In the genomic region with DNA sequence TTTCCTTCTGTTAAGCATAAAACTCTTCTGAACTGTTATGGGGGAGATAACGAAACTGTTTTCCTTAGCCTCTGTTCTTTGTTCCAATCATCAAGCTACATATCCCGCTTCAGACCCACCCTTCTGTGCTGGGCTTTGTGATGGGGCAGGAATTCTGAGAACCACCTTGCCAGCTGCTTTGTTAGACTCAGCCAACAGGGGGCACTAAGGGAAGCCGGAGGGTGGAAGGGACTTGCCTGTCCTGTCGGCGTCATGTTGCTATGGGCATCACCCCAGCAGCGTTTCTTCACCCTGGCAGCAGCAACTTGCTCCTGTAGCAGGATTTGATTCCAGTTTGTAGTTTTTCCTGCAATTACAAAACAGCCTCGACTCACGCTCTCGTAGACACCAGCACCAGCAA, we compare ENCODE assay signal across 8 cellular contexts.
DNase-seq lines count a peak whose midpoint lies in the region; TF ChIP-seq lines count a peak whose summit lies in the region.

No MANE protein-coding gene starts in this region.

- H3K36me3 Mint-ChIP-seq in nephron progenitor cell (ENCODE audit: low read depth), result no peaks in the 10 kb centered on the region

- H3K27ac ChIP-seq in mammary epithelial cell (ENCODE audit: insufficient read depth, low read depth, low read length), result no peak overlapping the region

- intact Hi-C loops in mammary epithelial cell (cut with micrococcal nuclease), result no loop called here

- no peaks in the 10 kb centered on the region for H3K36me3 ChIP-seq in mammary epithelial cell (ENCODE audit: insufficient read depth, low read length)

- H3K27me3 Mint-ChIP-seq in nephron progenitor cell (ENCODE audit: low read depth, poor library complexity), result no peaks in the 10 kb centered on the region

- peaks cover 5% of the 10 kb centered on the region for H3K27me3 ChIP-seq in mammary epithelial cell (ENCODE audit: insufficient read depth, low read length)

- TF ChIP-seq CTCF in mammary epithelial cell (conservative IDR thresholded peaks at IDR 0.05 in 1 of 2, IDR thresholded peaks at IDR 0.05 in 1 of 2; ENCODE audit: extremely low read depth in 1 of 2, insufficient read depth in 1 of 2, low read depth in 1 of 2, low read length in 2 of 2), result peak; percentile 71 to 77
- TF ChIP-seq CTCF in nephron progenitor cell (IDR thresholded peaks at IDR 0.05), result peak; percentile 44

- in situ Hi-C loops in mammary epithelial cell (cut with MboI; ENCODE audit: low sequenced_read_pairs in 2 of 2), result no loop called here

- WGBS in mammary epithelial cell (ENCODE audit: low coverage, missing lambda C conversion rate), result 25% methylated on average over 7 of the region's 9 CpGs

- peak overlapping the region; percentile 37 for H3K4me2 ChIP-seq in mammary epithelial cell (ENCODE audit: insufficient read depth, low read depth, low read length)

- no peak overlapping the region for H3K4me3 ChIP-seq in mammary epithelial cell (replicated peaks in 1 of 3; ENCODE audit: insufficient read depth in 1 of 3, low read depth in 2 of 3, low read length in 3 of 3)

- H4K20me1 ChIP-seq in mammary epithelial cell (ENCODE audit: insufficient read depth, low read length), result no peaks in the 10 kb centered on the region

- no TSS peak for BruUV-seq in mammary epithelial cell (replicated peaks; lab: Mats Ljungman, UMichigan)

- H3K4me1 Mint-ChIP-seq in nephron progenitor cell, result peaks cover 10% of the 10 kb centered on the region

- dilution Hi-C loops in mammary epithelial cell (cut with HindIII; ENCODE audit: low sequenced_read_pairs), result no loop called here

- no peaks in the 10 kb centered on the region for H3K9me3 Mint-ChIP-seq in nephron progenitor cell

- no peaks in the 10 kb centered on the region for H3K9me3 ChIP-seq in mammary epithelial cell (replicated peaks; ENCODE audit: insufficient read depth, low read length)

- H3K79me2 ChIP-seq in mammary epithelial cell (ENCODE audit: insufficient read depth, low read length), result no peaks in the 10 kb centered on the region

- no peak overlapping the region for H3K27ac Mint-ChIP-seq in nephron progenitor cell

- H2AFZ ChIP-seq in mammary epithelial cell (ENCODE audit: low read depth, low read length), result no peak overlapping the region

- H3K4me3 Mint-ChIP-seq in nephron progenitor cell, result peak overlapping the region; percentile 54

- no peak overlapping the region for H3K9ac ChIP-seq in mammary epithelial cell (ENCODE audit: insufficient read depth, low read length)

- DNase-seq in NCI-H2196 (lab: John Stamatoyannopoulos, UW; ENCODE audit: unreplicated experiment), result peak; percentile 22
- no peak for DNase-seq in NCI-H2196 treated with DMSO at 0.1 percent for 48 hours (lab: John Stamatoyannopoulos, UW; ENCODE audit: unreplicated experiment)
- DNase-seq in H4 (ENCODE audit: low spot score), result peak; percentile 58
- peak; percentile 75 for DNase-seq in NCI-H146 treated with DMSO at 0.1 percent for 48 hours (lab: John Stamatoyannopoulos, UW; ENCODE audit: unreplicated experiment)
- peak; percentile 31 for DNase-seq in mammary epithelial cell
- DNase-seq in nephron progenitor cell, result peak; percentile 51
- DNase-seq in T-helper 1 cell, result no peak
- DNase-seq in NCI-H187 (lab: John Stamatoyannopoulos, UW), result no peak

- CTCF ChIA-PET in mammary epithelial cell (lab: Charles Lee; ENCODE audit: low non-redundant PET), result no interaction called here

- H3K4me1 ChIP-seq in mammary epithelial cell (ENCODE audit: insufficient read depth, low read length), result no peaks in the 10 kb centered on the region

Comparison
In these comparisons a context has a peak if more than half of its experiments do, and no peak if none do; other contexts are left out.
1. DNase-seq: peak in NCI-H2196 (single experiment), H4 (single experiment), NCI-H146 treated with DMSO at 0.1 percent for 48 hours (single experiment), mammary epithelial cell (single experiment) and nephron progenitor cell (single experiment); none in NCI-H2196 treated with DMSO at 0.1 percent for 48 hours (single experiment), T-helper 1 cell (0 of 5) and NCI-H187 (0 of 2).